ENCODE assay signal across 8 cellular contexts in the genomic region with DNA sequence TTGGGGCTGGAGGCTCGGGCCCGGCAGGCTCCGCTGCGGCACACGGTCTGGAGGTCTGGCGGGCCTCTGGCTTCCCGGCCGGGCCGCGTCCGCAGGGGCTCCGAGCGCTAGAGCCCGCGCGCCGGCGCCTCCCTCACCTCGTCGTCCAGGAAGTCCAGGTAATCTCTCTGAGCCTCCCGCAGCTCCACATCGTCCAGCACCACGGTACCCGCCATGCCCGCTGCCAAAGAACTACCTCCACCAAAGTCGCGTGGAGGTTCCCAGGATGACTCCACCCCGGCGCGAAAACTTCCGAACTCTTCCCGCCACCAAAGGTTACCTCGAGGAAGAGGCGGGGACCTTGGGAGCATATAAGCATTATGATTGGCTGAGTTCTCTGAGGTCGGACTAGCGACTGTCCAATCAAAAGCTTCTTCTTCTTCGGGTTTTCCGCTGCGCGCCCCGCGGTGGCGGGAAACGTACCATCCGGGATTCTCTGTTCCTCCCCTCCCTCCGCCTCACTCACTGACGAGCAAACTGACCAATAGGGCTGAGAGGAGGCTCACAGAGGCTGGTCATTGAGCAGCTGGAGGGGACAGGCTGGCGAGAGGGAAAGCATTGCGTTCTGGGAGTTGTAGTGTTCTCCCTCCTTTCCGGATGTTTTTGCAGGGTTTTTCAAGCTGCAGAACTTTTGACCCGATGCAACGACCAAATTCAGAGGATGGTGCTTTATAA. TPM values are rescaled to one million over a fixed set of nuclear protein-coding genes. Genes with fewer than 3 reads are reported as not detected.
A peak's percentile ranks its signal among the peaks of the same experiment; 100 is the strongest.
DNase-seq lines count a peak whose midpoint lies in the region; ATAC-seq and FAIRE-seq lines count a peak whose summit lies in the region.

A gene (minus strand): TSS at position 283 of the 714 bp plus-strand sequence. CDS start 68 bp downstream, at position 215.

- H3K36me3 Mint-ChIP-seq in activated CD4-positive, alpha-beta T cell treated with anti-CD3 and anti-CD28 coated beads for 36 hours (ENCODE audit: low read depth), result peaks cover 42% of the 10 kb centered on the region

- ATAC-seq in HG03442 (IDR thresholded peaks at IDR 0.05; ENCODE audit: unreplicated experiment), result peak; percentile 98
- peak; percentile 97 for ATAC-seq in activated CD4-positive, alpha-beta T cell treated with anti-CD3 and anti-CD28 coated beads for 36 hours

- peak within 1 kb of the TSS; percentile 82 for H3K27ac Mint-ChIP-seq in activated CD4-positive, alpha-beta T cell treated with anti-CD3 and anti-CD28 coated beads for 36 hours

- H3K4me3 Mint-ChIP-seq in activated CD4-positive, alpha-beta T cell treated with anti-CD3 and anti-CD28 coated beads for 36 hours, result no peak within 1 kb of the TSS

- intact Hi-C loops in activated CD4-positive, alpha-beta T cell treated with anti-CD3 and anti-CD28 coated beads for 36 hours (cut with DNase I, micrococcal nuclease), result loop anchor here (1.0 to 10.0 kb wide), 14 partner anchors 12 to 1060 kb away; a partner anchor contains a TSS

- H3K4me1 Mint-ChIP-seq in activated CD4-positive, alpha-beta T cell treated with anti-CD3 and anti-CD28 coated beads for 36 hours, result peaks cover 47% of the 10 kb centered on the region

- H3K27me3 Mint-ChIP-seq in activated CD4-positive, alpha-beta T cell treated with anti-CD3 and anti-CD28 coated beads for 36 hours, result no peaks in the 10 kb centered on the region

- FAIRE-seq in colon (lab: Jason Lieb, UNC), result peak; percentile 90

- no peaks in the 10 kb centered on the region for H3K9me3 Mint-ChIP-seq in activated CD4-positive, alpha-beta T cell treated with anti-CD3 and anti-CD28 coated beads for 36 hours (ENCODE audit: low read depth)

- DNase-seq in Ammon's horn (ENCODE audit: low spot score) (peak; percentile 100), GM19238 (ENCODE audit: insufficient read length, low spot score) (peak; percentile 90), NCI-H524 (lab: John Stamatoyannopoulos, UW) (peak; percentile 98 to 100), kidney tubule cell (ENCODE audit: low spot score) (peak; percentile 100)
- DNase-seq in activated CD4-positive, alpha-beta T cell treated with anti-CD3 and anti-CD28 coated beads for 36 hours, result peak; percentile 98
- DNase-seq in stimulated activated CD4-positive, alpha-beta T cell treated with anti-CD3 and anti-CD28 coated beads, Interleukin-1b, Interleukin-23, amount 100 ng/mL, for 24 hours (ENCODE audit: low read depth in 4 of 4, low spot score in 1 of 4), result peak; percentile 75 to 91 (median 84)

- POLR2A ChIA-PET in activated CD4-positive, alpha-beta T cell treated with anti-CD3 and anti-CD28 coated beads for 36 hours (lab: Charles Lee), result interaction anchor here (0.6 to 1.9 kb wide), 14 partner anchors 12 to 141 kb away, joined by 3 to 11 read pairs (median 4); a partner anchor contains a TSS

- CTCF ChIA-PET in activated CD4-positive, alpha-beta T cell treated with anti-CD3 and anti-CD28 coated beads for 36 hours (lab: Charles Lee), result interaction anchor here (0.8 to 10.6 kb wide), 24 partner anchors 8 to 378 kb away, joined by 3 to 153 read pairs (median 9); a partner anchor contains a TSS

RNA-seq across cellular contexts. Expression of the gene that starts here (rescaled TPM):
- total RNA-seq in activated CD4-positive, alpha-beta T cell treated with anti-CD3 and anti-CD28 coated beads for 36 hours, result 100 to 1,000 TPM; 276 to 279 TPM

Comparison
In these comparisons a context has a peak if more than half of its experiments do, and no peak if none do; other contexts are left out.
1. Peak in every context shown above with its lines: DNase-seq and ATAC-seq.